In the genomic region with DNA sequence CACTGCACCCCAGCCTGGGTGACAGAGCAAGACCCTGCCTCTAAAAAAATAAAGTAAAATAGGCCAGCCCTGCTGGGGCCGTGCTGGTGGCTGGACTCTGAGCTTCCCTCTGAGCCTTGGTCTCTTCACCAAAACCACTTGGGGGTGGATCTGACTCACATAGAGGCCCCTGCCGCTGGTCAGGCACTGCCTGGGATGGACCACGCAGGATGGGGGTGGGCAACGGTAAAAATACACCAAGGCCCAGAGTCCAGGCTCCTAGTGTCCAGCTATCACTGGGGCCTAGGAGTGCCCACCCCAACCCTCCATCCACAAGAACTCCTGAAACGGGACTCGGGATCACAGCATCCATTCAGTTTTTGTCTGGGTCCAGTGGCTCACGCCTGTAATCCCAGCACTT, we compare ENCODE assay signal across 1 cellular context.
TF ChIP-seq lines count a peak whose summit lies in the region.

No MANE protein-coding gene starts in this region.

TF ChIP-seq in liver, 16 proteins besides CTCF, POLR2A, EP300 and RAD21 (continued from another document):
- TF ChIP-seq, protein P1, sequence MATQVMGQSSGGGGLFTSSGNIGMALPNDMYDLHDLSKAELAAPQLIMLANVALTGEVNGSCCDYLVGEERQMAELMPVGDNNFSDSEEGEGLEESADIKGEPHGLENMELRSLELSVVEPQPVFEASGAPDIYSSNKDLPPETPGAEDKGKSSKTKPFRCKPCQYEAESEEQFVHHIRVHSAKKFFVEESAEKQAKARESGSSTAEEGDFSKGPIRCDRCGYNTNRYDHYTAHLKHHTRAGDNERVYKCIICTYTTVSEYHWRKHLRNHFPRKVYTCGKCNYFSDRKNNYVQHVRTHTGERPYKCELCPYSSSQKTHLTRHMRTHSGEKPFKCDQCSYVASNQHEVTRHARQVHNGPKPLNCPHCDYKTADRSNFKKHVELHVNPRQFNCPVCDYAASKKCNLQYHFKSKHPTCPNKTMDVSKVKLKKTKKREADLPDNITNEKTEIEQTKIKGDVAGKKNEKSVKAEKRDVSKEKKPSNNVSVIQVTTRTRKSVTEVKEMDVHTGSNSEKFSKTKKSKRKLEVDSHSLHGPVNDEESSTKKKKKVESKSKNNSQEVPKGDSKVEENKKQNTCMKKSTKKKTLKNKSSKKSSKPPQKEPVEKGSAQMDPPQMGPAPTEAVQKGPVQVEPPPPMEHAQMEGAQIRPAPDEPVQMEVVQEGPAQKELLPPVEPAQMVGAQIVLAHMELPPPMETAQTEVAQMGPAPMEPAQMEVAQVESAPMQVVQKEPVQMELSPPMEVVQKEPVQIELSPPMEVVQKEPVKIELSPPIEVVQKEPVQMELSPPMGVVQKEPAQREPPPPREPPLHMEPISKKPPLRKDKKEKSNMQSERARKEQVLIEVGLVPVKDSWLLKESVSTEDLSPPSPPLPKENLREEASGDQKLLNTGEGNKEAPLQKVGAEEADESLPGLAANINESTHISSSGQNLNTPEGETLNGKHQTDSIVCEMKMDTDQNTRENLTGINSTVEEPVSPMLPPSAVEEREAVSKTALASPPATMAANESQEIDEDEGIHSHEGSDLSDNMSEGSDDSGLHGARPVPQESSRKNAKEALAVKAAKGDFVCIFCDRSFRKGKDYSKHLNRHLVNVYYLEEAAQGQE (IDR thresholded peaks at IDR 0.05), result no peak
